ENCODE assay signal across 11 cellular contexts in genomic region chr13:40385858-40386180, GRCh38.
"Had no signal": no experiment of that assay in that cellular context is flagged by ENCODE, and none has a peak within 500 bp of the region (broad histone marks: within the 10 kb centered on the region; RNA-seq: fewer than 3 reads in every experiment).

No MANE protein-coding gene starts in this region.

- ATAC-seq: activated CD4-positive, alpha-beta T cell treated with anti-CD3 and anti-CD28 coated beads for 36 hours; mucosa of descending colon had no signal

- H3K9me3 ChIP-seq: mucosa of descending colon, uterus had no signal

- H3K4me1 ChIP-seq: uterus had no signal

- H3K4me3 ChIP-seq: dorsolateral prefrontal cortex, mucosa of descending colon, uterus had no signal

- H3K27ac Mint-ChIP-seq: activated CD4-positive, alpha-beta T cell treated with anti-CD3 and anti-CD28 coated beads for 36 hours; activated naive CD8-positive, alpha-beta T cell had no signal

- DNase-seq: activated CD4-positive, alpha-beta T cell treated with anti-CD3 and anti-CD28 coated beads for 36 hours; activated CD8-positive, alpha-beta memory T cell treated with anti-CD3 and anti-CD28 coated beads for 24 hours; anterior cingulate cortex; dorsolateral prefrontal cortex; glutamatergic neuron; mucosa of descending colon; stimulated activated CD4-positive, alpha-beta T cell treated with anti-CD3 and anti-CD28 coated beads, Interleukin-4, amount 100 ng/mL, for 24 hours; T1000; uterus had no signal

- H3K36me3 ChIP-seq: uterus had no signal

- H3K27ac ChIP-seq: dorsolateral prefrontal cortex, uterus had no signal

- H3K27me3 Mint-ChIP-seq: activated CD4-positive, alpha-beta T cell treated with anti-CD3 and anti-CD28 coated beads for 36 hours; activated naive CD8-positive, alpha-beta T cell had no signal

- H3K4me3 Mint-ChIP-seq: activated CD4-positive, alpha-beta T cell treated with anti-CD3 and anti-CD28 coated beads for 36 hours; activated naive CD8-positive, alpha-beta T cell had no signal

- H3K9me3 Mint-ChIP-seq: activated T-helper 2 cell treated with anti-CD3 and anti-CD28 coated beads, Interferon-gamma antibody, Interleukin-2, Interleukin-4, amounts not matched to agents 10 μg/mL and 5 μg/mL and 100 μg/mL, durations not matched to agents 14 hours and 24 hours and 36 hours had no signal

- H3K27me3 ChIP-seq: uterus had no signal
